ENCODE assay signal across 8 cellular contexts in genomic region chr14:72894323-72894622, GRCh38. TPM values are rescaled to one million over a fixed set of nuclear protein-coding genes. Genes with fewer than 3 reads are reported as not detected.
A peak's percentile ranks its signal among the peaks of the same experiment; 100 is the strongest.
DNase-seq lines count a peak whose midpoint lies in the region; ATAC-seq and TF ChIP-seq lines count a peak whose summit lies in the region.

No MANE protein-coding gene starts in this region.

- TF ChIP-seq CTCF in fibroblast of the aortic adventitia (IDR thresholded peaks at IDR 0.05; ENCODE audit: insufficient read depth, low read length) (no peak), retinal pigment epithelial cell (conservative IDR thresholded peaks at IDR 0.05; ENCODE audit: low read depth, low read length) (no peak)

- no peaks in the 10 kb centered on the region for H3K36me3 ChIP-seq in SK-N-MC (ENCODE audit: insufficient read depth, low read length)

- H3K27ac ChIP-seq in SK-N-MC, result no peak overlapping the region

- H3K4me3 ChIP-seq in GM08714 (ENCODE audit: low read length) (peak overlapping the region; percentile 61), SK-N-MC (peak overlapping the region; percentile 91), fibroblast of the aortic adventitia (ENCODE audit: low read depth, low read length) (peak overlapping the region; percentile 80), retinal pigment epithelial cell (ENCODE audit: low read length) (peak overlapping the region; percentile 80)

- DNase-seq in SK-N-MC (ENCODE audit: low read depth, low spot score) (no peak), fibroblast of the aortic adventitia (ENCODE audit: low read depth) (no peak), retinal pigment epithelial cell (ENCODE audit: low read depth) (no peak), NCI-H226 (no peak), COR-L47 (lab: John Stamatoyannopoulos, UW) (no peak), NCI-H2081 treated with DMSO at 0.1 percent for 48 hours (lab: John Stamatoyannopoulos, UW) (no peak)

- ATAC-seq in GM18519 (IDR thresholded peaks at IDR 0.05; ENCODE audit: low FRiP score, unreplicated experiment), result no peak

- no peaks in the 10 kb centered on the region for H3K9me3 ChIP-seq in SK-N-MC (ENCODE audit: low read depth, low read length)

- peak overlapping the region; percentile 26 for H3K9ac ChIP-seq in SK-N-MC (ENCODE audit: insufficient read length)

RNA-seq across cellular contexts. Expression of gene DPF3, which starts 0.4 kb away (rescaled TPM):
- 1.3 and 16.3 TPM in 2 replicates for total RNA-seq in fibroblast of the aortic adventitia (ENCODE audit: low replicate concordance)

RNA-seq across cellular contexts. Expression of gene DCAF4, which starts 32.0 kb away (rescaled TPM):
- total RNA-seq in fibroblast of the aortic adventitia (ENCODE audit: low replicate concordance), result 20.6 and 21.1 TPM in 2 replicates
